13 cellular contexts compared by ENCODE assay signal in genomic region chr7:151348970-151349369, GRCh38. TPM values are rescaled to one million over a fixed set of nuclear protein-coding genes. Genes with fewer than 3 reads are reported as not detected.
DNase-seq lines count a peak whose midpoint lies in the region; ATAC-seq and TF ChIP-seq lines count a peak whose summit lies in the region.
"Had no signal": no experiment of that assay in that cellular context is flagged by ENCODE, and none has a peak within 500 bp of the region (broad histone marks: within the 10 kb centered on the region; RNA-seq: fewer than 3 reads in every experiment).

No MANE protein-coding gene starts in this region.

- CTCF ChIA-PET in HEK293T (lab: Yijun Ruan, JAX): no interaction called here

- DNase-seq in CD4-positive, CD25-positive, alpha-beta regulatory T cell: no peak
- no peak for DNase-seq in activated naive CD8-positive, alpha-beta T cell treated with anti-CD3 and anti-CD28 coated beads, Interleukin-2, amount 10 ng/mL, durations not matched to agents 7 days and 5 days
- DNase-seq in natural killer cell (no peak), GM19238 (ENCODE audit: insufficient read length, low spot score) (no peak), HEK293T (ENCODE audit: extremely low spot score) (no peak)
- no peak for DNase-seq in effector CD8-positive, alpha-beta T cell (lab: John Stamatoyannopoulos, UW)
- DNase-seq: central memory CD4-positive, alpha-beta T cell; COR-L47; IMR-90; NCI-H2081 treated with DMSO at 0.1 percent for 48 hours; PC-3 had no signal

- peaks cover 14 to 65% (median 28%) of the 10 kb centered on the region in 4 donors for H3K4me1 Mint-ChIP-seq in CD4-positive, CD25-positive, alpha-beta regulatory T cell
- H3K4me1 Mint-ChIP-seq in IgD-negative memory B cell (peaks cover 24 to 41% (median 28%) of the 10 kb centered on the region in 3 donors), natural killer cell (peaks cover 29 to 34% of the 10 kb centered on the region in 2 donors)
- H3K4me1 Mint-ChIP-seq in activated naive CD8-positive, alpha-beta T cell treated with anti-CD3 and anti-CD28 coated beads, Interleukin-2, amount 10 ng/mL, durations not matched to agents 7 days and 5 days: peaks cover 33% of the 10 kb centered on the region

- H3K4me1 ChIP-seq in CD4-positive, CD25-positive, alpha-beta regulatory T cell (ENCODE audit: control insufficient read depth, insufficient read depth, low read length, poor library complexity, severe bottlenecking): peaks cover 31% of the 10 kb centered on the region

- no peaks in the 10 kb centered on the region for H3K9me3 ChIP-seq in CD4-positive, CD25-positive, alpha-beta regulatory T cell (ENCODE audit: control insufficient read depth in 2 of 2, low read length in 2 of 2)

- H3K4me3 Mint-ChIP-seq in CD4-positive, CD25-positive, alpha-beta regulatory T cell: peak overlapping the region in 3 of 4 donors; percentile 84 to 91 (median 88)
- H3K4me3 Mint-ChIP-seq in IgD-negative memory B cell (peak overlapping the region; percentile 56 to 96 (median 78)), natural killer cell (peak overlapping the region; percentile 28)
- peak overlapping the region; percentile 86 for H3K4me3 Mint-ChIP-seq in activated naive CD8-positive, alpha-beta T cell treated with anti-CD3 and anti-CD28 coated beads, Interleukin-2, amount 10 ng/mL, durations not matched to agents 7 days and 5 days

- peak overlapping the region; percentile 97 for H3K27ac ChIP-seq in CD4-positive, CD25-positive, alpha-beta regulatory T cell (ENCODE audit: insufficient read depth, low read length, poor library complexity, severe bottlenecking)

- peak overlapping the region; percentile 96 to 99 (median 97) for H3K27ac Mint-ChIP-seq in CD4-positive, CD25-positive, alpha-beta regulatory T cell
- H3K27ac Mint-ChIP-seq in IgD-negative memory B cell: peak overlapping the region; percentile 87 to 98 (median 96)
- H3K27ac Mint-ChIP-seq in activated naive CD8-positive, alpha-beta T cell treated with anti-CD3 and anti-CD28 coated beads, Interleukin-2, amount 10 ng/mL, durations not matched to agents 7 days and 5 days: peak overlapping the region; percentile 97
- H3K27ac Mint-ChIP-seq in natural killer cell: peak overlapping the region; percentile 98 to 100

- H3K4me3 ChIP-seq in CD4-positive, CD25-positive, alpha-beta regulatory T cell (ENCODE audit: low read depth, low read length): peak overlapping the region; percentile 83

- no peak for ATAC-seq in CD4-positive, CD25-positive, alpha-beta regulatory T cell (ENCODE audit: low read depth in 2 of 2)
- ATAC-seq in activated naive CD8-positive, alpha-beta T cell treated with anti-CD3 and anti-CD28 coated beads, Interleukin-2, amount 10 ng/mL, durations not matched to agents 7 days and 5 days (ENCODE audit: low read depth): no peak
- ATAC-seq in natural killer cell: no peak
- no peak for ATAC-seq in activated CD4-positive, CD25-positive, alpha-beta regulatory T cell treated with anti-CD3 and anti-CD28 coated beads, Interleukin-2, amount 50 U/mL, for 24 hours

- H3K36me3 ChIP-seq in CD4-positive, CD25-positive, alpha-beta regulatory T cell (ENCODE audit: control insufficient read depth, insufficient read depth, low read length): peaks cover 41% of the 10 kb centered on the region

- H3K36me3 Mint-ChIP-seq in CD4-positive, CD25-positive, alpha-beta regulatory T cell: peaks cover 11% of the 10 kb centered on the region
- no peaks in the 10 kb centered on the region for H3K36me3 Mint-ChIP-seq in IgD-negative memory B cell
- H3K36me3 Mint-ChIP-seq in activated naive CD8-positive, alpha-beta T cell treated with anti-CD3 and anti-CD28 coated beads, Interleukin-2, amount 10 ng/mL, durations not matched to agents 7 days and 5 days: peaks cover 23% of the 10 kb centered on the region
- peaks cover 7% of the 10 kb centered on the region for H3K36me3 Mint-ChIP-seq in natural killer cell

- intact Hi-C loops in natural killer cell (cut with micrococcal nuclease): loop anchor here (10.0 kb wide), 1 partner anchor 166 kb away; the partner anchor contains the start of gene RHEB

- POLR2A ChIA-PET in activated naive CD8-positive, alpha-beta T cell treated with anti-CD3 and anti-CD28 coated beads, Interleukin-2, amount 10 ng/mL, durations not matched to agents 7 days and 5 days (lab: Charles Lee): no interaction called here
- POLR2A ChIA-PET in HEK293T (lab: Yijun Ruan, JAX): no interaction called here

- no peaks in the 10 kb centered on the region for H3K27me3 ChIP-seq in CD4-positive, CD25-positive, alpha-beta regulatory T cell (ENCODE audit: control insufficient read depth, insufficient read depth, low read length)

- no peak for TF ChIP-seq CTCF in natural killer cell (IDR thresholded peaks at IDR 0.05)

- no peaks in the 10 kb centered on the region for H3K9me3 Mint-ChIP-seq in CD4-positive, CD25-positive, alpha-beta regulatory T cell
- no peaks in the 10 kb centered on the region for H3K9me3 Mint-ChIP-seq in IgD-negative memory B cell
- H3K9me3 Mint-ChIP-seq in activated naive CD8-positive, alpha-beta T cell treated with anti-CD3 and anti-CD28 coated beads, Interleukin-2, amount 10 ng/mL, durations not matched to agents 7 days and 5 days: no peaks in the 10 kb centered on the region
- H3K9me3 Mint-ChIP-seq in natural killer cell: no peaks in the 10 kb centered on the region

- no peaks in the 10 kb centered on the region for H3K27me3 Mint-ChIP-seq in CD4-positive, CD25-positive, alpha-beta regulatory T cell
- H3K27me3 Mint-ChIP-seq in IgD-negative memory B cell (no peaks in the 10 kb centered on the region), natural killer cell (ENCODE audit: low read depth in 2 of 2) (no peaks in the 10 kb centered on the region)
- H3K27me3 Mint-ChIP-seq in activated naive CD8-positive, alpha-beta T cell treated with anti-CD3 and anti-CD28 coated beads, Interleukin-2, amount 10 ng/mL, durations not matched to agents 7 days and 5 days: no peaks in the 10 kb centered on the region

TF ChIP-seq in HEK293T, 16 proteins besides CTCF, POLR2A, EP300 and RAD21:
- TF ChIP-seq NFRKB (IDR thresholded peaks at IDR 0.05) (no peak), HDGF (IDR thresholded peaks at IDR 0.05; ENCODE audit: borderline replicate concordance) (no peak), SUZ12 (IDR thresholded peaks at IDR 0.05) (no peak), L3MBTL2 (conservative IDR thresholded peaks at IDR 0.05) (no peak), SP1 (IDR thresholded peaks at IDR 0.05) (no peak), TARDBP (IDR thresholded peaks at IDR 0.05) (no peak), FOXK2 (IDR thresholded peaks at IDR 0.05) (no peak), ELF4 (IDR thresholded peaks at IDR 0.05) (no peak), CTBP1 (IDR thresholded peaks at IDR 0.05; ENCODE audit: borderline replicate concordance) (no peak), FOXM1 (IDR thresholded peaks at IDR 0.05; ENCODE audit: borderline replicate concordance) (no peak), FOXA1 (IDR thresholded peaks at IDR 0.05) (no peak), ARNT (IDR thresholded peaks at IDR 0.05) (no peak), LEF1 (IDR thresholded peaks at IDR 0.05; ENCODE audit: borderline replicate concordance) (no peak), BHLHE40 (IDR thresholded peaks at IDR 0.05; ENCODE audit: borderline replicate concordance) (no peak), ZNF384 (IDR thresholded peaks at IDR 0.05) (no peak)
- TF ChIP-seq, protein P1, sequence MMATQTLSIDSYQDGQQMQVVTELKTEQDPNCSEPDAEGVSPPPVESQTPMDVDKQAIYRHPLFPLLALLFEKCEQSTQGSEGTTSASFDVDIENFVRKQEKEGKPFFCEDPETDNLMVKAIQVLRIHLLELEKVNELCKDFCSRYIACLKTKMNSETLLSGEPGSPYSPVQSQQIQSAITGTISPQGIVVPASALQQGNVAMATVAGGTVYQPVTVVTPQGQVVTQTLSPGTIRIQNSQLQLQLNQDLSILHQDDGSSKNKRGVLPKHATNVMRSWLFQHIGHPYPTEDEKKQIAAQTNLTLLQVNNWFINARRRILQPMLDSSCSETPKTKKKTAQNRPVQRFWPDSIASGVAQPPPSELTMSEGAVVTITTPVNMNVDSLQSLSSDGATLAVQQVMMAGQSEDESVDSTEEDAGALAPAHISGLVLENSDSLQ (IDR thresholded peaks at IDR 0.05): no peak
TF ChIP-seq in HEK293T: peak in this region for 0.

RNA-seq across cellular contexts. Expression of gene NUB1, which starts 7.4 kb away (rescaled TPM):
- 65.2 TPM for total RNA-seq in CD4-positive, CD25-positive, alpha-beta regulatory T cell
- polyA plus RNA-seq in CD4-positive, CD25-positive, alpha-beta regulatory T cell: 10 to 100 TPM; 51.0 to 65.0 (median 52.8) TPM
- polyA plus RNA-seq in IgD-negative memory B cell: 82.8 TPM
- 10 to 100 TPM; 84.8 to 91.8 TPM for total RNA-seq in activated naive CD8-positive, alpha-beta T cell treated with anti-CD3 and anti-CD28 coated beads, Interleukin-2, amount 10 ng/mL, durations not matched to agents 7 days and 5 days
- 100 to 1,000 TPM; 110 to 113 (median 111) TPM for total RNA-seq in natural killer cell

Comparison
In these comparisons a context has a peak if more than half of its experiments do, and no peak if none do; other contexts are left out.
1. H3K4me3 Mint-ChIP-seq: peak in every context shown above with its lines; median percentile 88 in CD4-positive, CD25-positive, alpha-beta regulatory T cell; 86 in activated naive CD8-positive, alpha-beta T cell treated with anti-CD3 and anti-CD28 coated beads, Interleukin-2, amount 10 ng/mL, durations not matched to agents 7 days and 5 days; 78 in IgD-negative memory B cell; 28 in natural killer cell.